1 cellular context compared by ENCODE assay signal in genomic region chr7:128858380-128859231, GRCh38.
TF ChIP-seq lines count a peak whose summit lies in the region.

No MANE protein-coding gene starts in this region.

TF ChIP-seq in K562, 482 proteins besides CTCF, POLR2A, EP300 and RAD21 (continues in another document):
- TF ChIP-seq SMARCE1 (IDR thresholded peaks at IDR 0.05) (no peak), SUPT5H (IDR thresholded peaks at IDR 0.05) (peak; percentile 32; the same call in 1 of the 2 replicates), MBD1 (CRISPR knock-in tag; IDR thresholded peaks at IDR 0.05) (no peak), HNRNPLL (IDR thresholded peaks at IDR 0.05; ENCODE audit: low read depth, low read length, poor library complexity, severe bottlenecking) (no peak), NR1H2 (CRISPR knock-in tag; IDR thresholded peaks at IDR 0.05) (no peak), RBFOX2 (IDR thresholded peaks at IDR 0.05; ENCODE audit: low read depth, low read length) (peak; percentile 62), SREBF2 (CRISPR knock-in tag; IDR thresholded peaks at IDR 0.05) (no peak), RBM22 (IDR thresholded peaks at IDR 0.05; ENCODE audit: low read depth, low read length, poor library complexity, severe bottlenecking) (peak; percentile 80), ATF3 (IDR thresholded peaks at IDR 0.05) (peak; percentile 27; the same call in 1 of the 2 replicates), ATF3 (CRISPR knock-in tag; conservative IDR thresholded peaks at IDR 0.05) (no peak), PYGO2 (tag; IDR thresholded peaks at IDR 0.05) (no peak), TFAP4 (CRISPR knock-in tag; IDR thresholded peaks at IDR 0.05; ENCODE audit: borderline replicate concordance) (0 out of 2 replicates have a peak, but pooled peaks have one; percentile 9), NFYB (IDR thresholded peaks at IDR 0.05; ENCODE audit: extremely low read depth, insufficient read length) (no peak), SMAD4 (CRISPR knock-in tag; conservative IDR thresholded peaks at IDR 0.05) (peak; percentile 14; the same call in 1 of the 2 replicates), CBFA2T3 (IDR thresholded peaks at IDR 0.05) (0 out of 2 replicates have a peak, but pooled peaks have one; percentile 4), ZBTB26 (CRISPR knock-in tag; IDR thresholded peaks at IDR 0.05) (0 out of 2 replicates have a peak, but pooled peaks have one; percentile 78), KLF1 (tag; IDR thresholded peaks at IDR 0.05) (no peak), YY1 (IDR thresholded peaks at IDR 0.05; ENCODE audit: borderline replicate concordance in 1 of 3, control insufficient read depth in 1 of 3, extremely low read depth in 1 of 3, insufficient read depth in 3 of 3, insufficient read length in 1 of 3, insufficient replicate concordance in 2 of 3, low read depth in 1 of 3, low read length in 2 of 3) (peak in 1 of 3 experiments; percentile 24), OTX1 (CRISPR knock-in tag; IDR thresholded peaks at IDR 0.05) (0 out of 2 replicates have a peak, but pooled peaks have one; percentile 37), PRDM10 (IDR thresholded peaks at IDR 0.05; ENCODE audit: partially characterized antibody) (peak; percentile 18), E2F6 (IDR thresholded peaks at IDR 0.05; ENCODE audit: borderline replicate concordance in 1 of 2, extremely low read depth in 1 of 2, insufficient read depth in 1 of 2, insufficient read length in 1 of 2, low read depth in 1 of 2, low read length in 1 of 2, poor library complexity in 1 of 2, severe bottlenecking in 1 of 2) (peak in 1 of 2 experiments; percentile 22), BCLAF1 (IDR thresholded peaks at IDR 0.05; ENCODE audit: borderline replicate concordance in 1 of 2, control insufficient read depth in 1 of 2, low read depth in 2 of 2, low read length in 1 of 2) (no peak), PCBP1 (IDR thresholded peaks at IDR 0.05; ENCODE audit: low read depth, low read length, poor library complexity, severe bottlenecking) (no peak), FOS (IDR thresholded peaks at IDR 0.05; ENCODE audit: extremely low read depth, insufficient read length) (no peak), CHCHD3 (CRISPR knock-in tag; IDR thresholded peaks at IDR 0.05) (no peak), SMARCA4 (IDR thresholded peaks at IDR 0.05) (no peak), CBX1 (IDR thresholded peaks at IDR 0.05; ENCODE audit: low read depth) (no peak; the same call in 1 of the 2 replicates), POU5F1 (IDR thresholded peaks at IDR 0.05; ENCODE audit: borderline replicate concordance, low read depth, low read length, partially characterized antibody) (peak; percentile 8), HMGXB4 (CRISPR knock-in tag; IDR thresholded peaks at IDR 0.05) (no peak), POLR2G (IDR thresholded peaks at IDR 0.05; ENCODE audit: low read depth, low read length) (peak; percentile 72), CHD2 (IDR thresholded peaks at IDR 0.05; ENCODE audit: low read depth, low read length) (no peak), ASH1L (IDR thresholded peaks at IDR 0.05; ENCODE audit: borderline replicate concordance, low read depth, partially characterized antibody) (no peak), MYC (IDR thresholded peaks at IDR 0.05; ENCODE audit: low read depth, low read length) (no peak), MYC (CRISPR knock-in tag; IDR thresholded peaks at IDR 0.05; ENCODE audit: borderline replicate concordance, low read depth) (0 out of 2 replicates have a peak, but pooled peaks have one; percentile 27), ZBTB43 (CRISPR knock-in tag; IDR thresholded peaks at IDR 0.05) (no peak), GTF2F1 (IDR thresholded peaks at IDR 0.05; ENCODE audit: low read depth, low read length) (no peak), ELF4 (CRISPR knock-in tag; IDR thresholded peaks at IDR 0.05) (0 out of 2 replicates have a peak, but pooled peaks have one; percentile 74), MBD2 (IDR thresholded peaks at IDR 0.05; ENCODE audit: borderline replicate concordance, low read depth) (0 out of 2 replicates have a peak, but pooled peaks have one; percentile 17), GABPB1 (CRISPR knock-in tag; IDR thresholded peaks at IDR 0.05) (no peak), ZNF740 (CRISPR knock-in tag; IDR thresholded peaks at IDR 0.05) (0 out of 2 replicates have a peak, but pooled peaks have one; percentile 40), ZNF740 (tag; IDR thresholded peaks at IDR 0.05) (0 out of 4 replicates have a peak, but pooled peaks of 1 of the 2 experiments have one; percentile 31), FOXJ2 (tag; IDR thresholded peaks at IDR 0.05) (no peak)
